ENCODE assay signal across 18 cellular contexts in genomic region chr2:144683955-144684354, GRCh38.
"Had no signal": no experiment of that assay in that cellular context is flagged by ENCODE, and none has a peak within 500 bp of the region (broad histone marks: within the 10 kb centered on the region; RNA-seq: fewer than 3 reads in every experiment).

No MANE protein-coding gene starts in this region.

- H3K27me3 ChIP-seq: adrenal gland, colonic mucosa, gastroesophageal sphincter, left lung, sigmoid colon had no signal

- H3K27ac Mint-ChIP-seq: memory B cell, nephron progenitor cell had no signal

- H3K4me1 ChIP-seq: adrenal gland, colonic mucosa, sigmoid colon had no signal

- H3K27me3 Mint-ChIP-seq: memory B cell had no signal

- DNase-seq: activated CD4-positive, alpha-beta T cell treated with anti-CD3 and anti-CD28 coated beads, Interleukin-2, amount 50 U/mL, for 4 hours; activated naive CD4-positive, alpha-beta T cell treated with anti-CD3 and anti-CD28 coated beads, Interleukin-2, amount 50 U/mL, for 16 hours; activated T-cell treated with anti-CD3 and anti-CD28 coated beads, Interleukin-2, amount 50 U/mL, for 1 hour; adrenal gland; caudate nucleus; colonic mucosa; effector memory CD4-positive, alpha-beta T cell; left lung; nephron progenitor cell; sigmoid colon; stimulated activated CD4-positive, alpha-beta T cell treated with anti-CD3 and anti-CD28 coated beads, Interleukin-12 subunit alpha, Interleukin-12 subunit beta, amount 100 ng/mL, for 4 hours; stimulated activated naive CD4-positive, alpha-beta T cell; trophoblast cell had no signal

- H3K9me3 Mint-ChIP-seq: memory B cell, nephron progenitor cell had no signal

- H3K36me3 ChIP-seq: adrenal gland, colonic mucosa, gastroesophageal sphincter, left lung, sigmoid colon had no signal

- H3K4me1 Mint-ChIP-seq: nephron progenitor cell had no signal

- ATAC-seq: activated CD4-positive, CD25-positive, alpha-beta regulatory T cell treated with anti-CD3 and anti-CD28 coated beads, Interleukin-2, amount 50 U/mL, for 24 hours; gastroesophageal sphincter; left lung had no signal

- FAIRE-seq: keratinocyte had no signal

- H3K4me3 Mint-ChIP-seq: memory B cell, nephron progenitor cell had no signal

- H3K4me3 ChIP-seq: adrenal gland, colonic mucosa, gastroesophageal sphincter, left lung, sigmoid colon had no signal

- H3K27ac ChIP-seq: adrenal gland, colonic mucosa, epithelial cell of prostate, gastroesophageal sphincter, sigmoid colon had no signal

- H3K9me3 ChIP-seq: adrenal gland, colonic mucosa, gastroesophageal sphincter, left lung, sigmoid colon had no signal
